Comparison of ENCODE assay signal across 1 cellular context in the genomic region with DNA sequence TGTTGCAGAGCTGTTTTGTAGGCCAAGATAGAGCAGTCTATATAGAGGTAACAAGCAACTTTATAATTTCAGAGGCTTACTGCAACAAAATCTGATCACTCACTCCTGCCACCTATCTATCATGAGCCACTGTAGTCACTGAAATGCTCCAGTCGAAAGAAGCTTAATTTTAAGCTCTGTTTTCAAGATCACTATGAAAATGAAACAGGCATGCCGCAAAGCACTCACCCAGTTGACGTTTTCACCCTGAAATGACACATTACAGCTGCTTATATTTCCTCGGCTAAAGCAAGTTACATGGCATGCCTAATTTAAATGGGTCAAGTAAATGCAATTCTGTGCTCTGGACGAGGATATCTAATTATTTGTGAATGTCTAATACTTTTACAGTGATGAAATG.
TF ChIP-seq lines count a peak whose summit lies in the region.

No MANE protein-coding gene starts in this region.

TF ChIP-seq in GM12878, 131 proteins besides CTCF, POLR2A, EP300 and RAD21 (continued from another document):
- TF ChIP-seq, protein P1, sequence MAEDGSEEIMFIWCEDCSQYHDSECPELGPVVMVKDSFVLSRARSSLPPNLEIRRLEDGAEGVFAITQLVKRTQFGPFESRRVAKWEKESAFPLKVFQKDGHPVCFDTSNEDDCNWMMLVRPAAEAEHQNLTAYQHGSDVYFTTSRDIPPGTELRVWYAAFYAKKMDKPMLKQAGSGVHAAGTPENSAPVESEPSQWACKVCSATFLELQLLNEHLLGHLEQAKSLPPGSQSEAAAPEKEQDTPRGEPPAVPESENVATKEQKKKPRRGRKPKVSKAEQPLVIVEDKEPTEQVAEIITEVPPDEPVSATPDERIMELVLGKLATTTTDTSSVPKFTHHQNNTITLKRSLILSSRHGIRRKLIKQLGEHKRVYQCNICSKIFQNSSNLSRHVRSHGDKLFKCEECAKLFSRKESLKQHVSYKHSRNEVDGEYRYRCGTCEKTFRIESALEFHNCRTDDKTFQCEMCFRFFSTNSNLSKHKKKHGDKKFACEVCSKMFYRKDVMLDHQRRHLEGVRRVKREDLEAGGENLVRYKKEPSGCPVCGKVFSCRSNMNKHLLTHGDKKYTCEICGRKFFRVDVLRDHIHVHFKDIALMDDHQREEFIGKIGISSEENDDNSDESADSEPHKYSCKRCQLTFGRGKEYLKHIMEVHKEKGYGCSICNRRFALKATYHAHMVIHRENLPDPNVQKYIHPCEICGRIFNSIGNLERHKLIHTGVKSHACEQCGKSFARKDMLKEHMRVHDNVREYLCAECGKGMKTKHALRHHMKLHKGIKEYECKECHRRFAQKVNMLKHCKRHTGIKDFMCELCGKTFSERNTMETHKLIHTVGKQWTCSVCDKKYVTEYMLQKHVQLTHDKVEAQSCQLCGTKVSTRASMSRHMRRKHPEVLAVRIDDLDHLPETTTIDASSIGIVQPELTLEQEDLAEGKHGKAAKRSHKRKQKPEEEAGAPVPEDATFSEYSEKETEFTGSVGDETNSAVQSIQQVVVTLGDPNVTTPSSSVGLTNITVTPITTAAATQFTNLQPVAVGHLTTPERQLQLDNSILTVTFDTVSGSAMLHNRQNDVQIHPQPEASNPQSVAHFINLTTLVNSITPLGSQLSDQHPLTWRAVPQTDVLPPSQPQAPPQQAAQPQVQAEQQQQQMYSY (CRISPR knock-in tag; IDR thresholded peaks at IDR 0.05), result no peak
- TF ChIP-seq KDM1A (IDR thresholded peaks at IDR 0.05; ENCODE audit: borderline replicate concordance) (no peak), BMI1 (IDR thresholded peaks at IDR 0.05; ENCODE audit: borderline replicate concordance) (no peak), CEBPB (IDR thresholded peaks at IDR 0.05; ENCODE audit: borderline replicate concordance in 1 of 2, low read depth in 2 of 2, low read length in 2 of 2) (no peak), JUND (IDR thresholded peaks at IDR 0.05; ENCODE audit: low read depth, low read length) (no peak), ZBED1 (IDR thresholded peaks at IDR 0.05; ENCODE audit: borderline replicate concordance) (no peak), FOS (IDR thresholded peaks at IDR 0.05; ENCODE audit: borderline replicate concordance, extremely low read depth, insufficient read length) (no peak), MYC (IDR thresholded peaks at IDR 0.05; ENCODE audit: insufficient read depth, insufficient read length, insufficient replicate concordance, low read length, severe bottlenecking) (no peak)
- TF ChIP-seq, protein P2, sequence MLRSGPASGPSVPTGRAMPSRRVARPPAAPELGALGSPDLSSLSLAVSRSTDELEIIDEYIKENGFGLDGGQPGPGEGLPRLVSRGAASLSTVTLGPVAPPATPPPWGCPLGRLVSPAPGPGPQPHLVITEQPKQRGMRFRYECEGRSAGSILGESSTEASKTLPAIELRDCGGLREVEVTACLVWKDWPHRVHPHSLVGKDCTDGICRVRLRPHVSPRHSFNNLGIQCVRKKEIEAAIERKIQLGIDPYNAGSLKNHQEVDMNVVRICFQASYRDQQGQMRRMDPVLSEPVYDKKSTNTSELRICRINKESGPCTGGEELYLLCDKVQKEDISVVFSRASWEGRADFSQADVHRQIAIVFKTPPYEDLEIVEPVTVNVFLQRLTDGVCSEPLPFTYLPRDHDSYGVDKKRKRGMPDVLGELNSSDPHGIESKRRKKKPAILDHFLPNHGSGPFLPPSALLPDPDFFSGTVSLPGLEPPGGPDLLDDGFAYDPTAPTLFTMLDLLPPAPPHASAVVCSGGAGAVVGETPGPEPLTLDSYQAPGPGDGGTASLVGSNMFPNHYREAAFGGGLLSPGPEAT (IDR thresholded peaks at IDR 0.05; ENCODE audit: low read depth), result no peak
